In genomic region chr18:3458952-3459853, GRCh38 we compare ENCODE assay signal across 8 cellular contexts. TPM values are rescaled to one million over a fixed set of nuclear protein-coding genes. Genes with fewer than 3 reads are reported as not detected.
DNase-seq lines count a peak whose midpoint lies in the region; ATAC-seq and TF ChIP-seq lines count a peak whose summit lies in the region.

No MANE protein-coding gene starts in this region.

- H3K9me3 ChIP-seq in endodermal cell (ENCODE audit: control insufficient read depth, low read length) = peaks cover 7% of the 10 kb centered on the region
- no peaks in the 10 kb centered on the region for H3K9me3 ChIP-seq in prostate gland

- H3K36me3 ChIP-seq in endodermal cell (ENCODE audit: control insufficient read depth, insufficient read depth, low read length) = peaks cover 67% of the 10 kb centered on the region
- H3K36me3 ChIP-seq in prostate gland = no peaks in the 10 kb centered on the region

- TF ChIP-seq CTCF in endodermal cell (conservative IDR thresholded peaks at IDR 0.05) (no peak), prostate gland (IDR thresholded peaks at IDR 0.05) (peak in 1 of 4 experiments; percentile 11)

- H3K27ac ChIP-seq in endodermal cell (ENCODE audit: low read depth, low read length) (peak overlapping the region; percentile 63), prostate gland (peak overlapping the region; percentile 50 to 59)

- intact Hi-C loops in prostate gland (cut with DNase I) = no loop called here

- H3K27me3 Mint-ChIP-seq in endodermal cell (ENCODE audit: insufficient read depth) = no peaks in the 10 kb centered on the region

- no peak overlapping the region for H3K9ac ChIP-seq in endodermal cell (ENCODE audit: extremely low read depth, low read length, poor library complexity, severe bottlenecking)

- TF ChIP-seq POLR2A in prostate gland (IDR thresholded peaks at IDR 0.05) = no peak

- peak; percentile 45 for ATAC-seq in GM19043 (IDR thresholded peaks at IDR 0.05; ENCODE audit: low read depth, unreplicated experiment)
- ATAC-seq in GM21619 (IDR thresholded peaks at IDR 0.05; ENCODE audit: unreplicated experiment) = no peak
- no peak for ATAC-seq in left lobe of liver
- ATAC-seq in GM19324 (IDR thresholded peaks at IDR 0.05; ENCODE audit: low FRiP score, unreplicated experiment) = no peak

- peak overlapping the region; percentile 100 for H3K4me3 Mint-ChIP-seq in endodermal cell

- peaks cover 68% of the 10 kb centered on the region for H3K36me3 Mint-ChIP-seq in endodermal cell (ENCODE audit: low read depth)

- H3K4me3 ChIP-seq in endodermal cell (ENCODE audit: low read length) (peak overlapping the region; percentile 44), prostate gland (no peak overlapping the region)

- H3K27me3 ChIP-seq in endodermal cell (ENCODE audit: control insufficient read depth, insufficient read depth, low read length, poor library complexity, severe bottlenecking) (no peaks in the 10 kb centered on the region), prostate gland (replicated peaks; ENCODE audit: insufficient read depth) (no peaks in the 10 kb centered on the region)

- 94 to 100% methylated on average over 2 to 5 of the region's 5 CpGs for WGBS in endodermal cell (ENCODE audit: insufficient coverage in 1 of 2, insufficient read length in 1 of 2), 2 experiments
- 51% methylated on average over 5 of the region's 5 CpGs for WGBS in prostate gland

- H3K4me1 ChIP-seq in endodermal cell (ENCODE audit: control insufficient read depth, insufficient read depth, low read length) (peaks cover 17% of the 10 kb centered on the region), prostate gland (replicated peaks) (peaks cover 28% of the 10 kb centered on the region)

- H3K9me3 Mint-ChIP-seq in endodermal cell = no peaks in the 10 kb centered on the region

- peaks cover 67% of the 10 kb centered on the region for H3K4me1 Mint-ChIP-seq in endodermal cell

- peak overlapping the region; percentile 62 for H3K27ac Mint-ChIP-seq in endodermal cell

- DNase-seq in MV-4-11 (lab: John Stamatoyannopoulos, UW) (peak; percentile 13), endodermal cell (no peak), prostate gland (ENCODE audit: low spot score) (no peak), left lobe of liver (ENCODE audit: low spot score) (no peak), NCI-H1092 (lab: John Stamatoyannopoulos, UW) (no peak)

RNA-seq across cellular contexts. Expression of gene TGIF1, which starts 9.2 kb away (rescaled TPM):
- total RNA-seq in endodermal cell (100 to 1,000 TPM; 417 to 575 TPM), prostate gland (100 to 1,000 TPM; 124 to 151 TPM), left lobe of liver (14.1 TPM)
- polyA plus RNA-seq in endodermal cell (2013, experiment 1 of 2) = 177 TPM
- 176 TPM for polyA plus RNA-seq in endodermal cell (2013, experiment 2 of 2)
